In genomic region chr2:238380336-238380735, GRCh38 we compare ENCODE assay signal across 1 cellular context.
TF ChIP-seq lines count a peak whose summit lies in the region.

No MANE protein-coding gene starts in this region.

TF ChIP-seq in H1, 55 proteins besides CTCF, POLR2A, EP300 and RAD21 (continued from another document):
- TF ChIP-seq SIN3A (conservative IDR thresholded peaks at IDR 0.05 in 1 of 2, IDR thresholded peaks at IDR 0.05 in 1 of 2; ENCODE audit: low read depth in 1 of 2, low read length in 2 of 2), result no peak
- TF ChIP-seq ATF3 (IDR thresholded peaks at IDR 0.05; ENCODE audit: insufficient read depth, low read depth, low read length), result no peak
- TF ChIP-seq CBX8 (IDR thresholded peaks at IDR 0.05; ENCODE audit: borderline replicate concordance, low read depth, low read length), result no peak
- no peak for TF ChIP-seq TAF7 (optimal IDR thresholded peaks at IDR 0.05; ENCODE audit: borderline replicate concordance, low read depth, low read length)
- TF ChIP-seq E2F6 (IDR thresholded peaks at IDR 0.05), result no peak
- TF ChIP-seq SRF (IDR thresholded peaks at IDR 0.05; ENCODE audit: low read depth, low read length), result no peak
- no peak for TF ChIP-seq RXRA (IDR thresholded peaks at IDR 0.05; ENCODE audit: insufficient read depth, low read depth, low read length)
- TF ChIP-seq CHD2 (IDR thresholded peaks at IDR 0.05; ENCODE audit: low read length), result no peak
- TF ChIP-seq POU5F1 (IDR thresholded peaks at IDR 0.05; ENCODE audit: low read depth, low read length), result no peak
- TF ChIP-seq USF2 (IDR thresholded peaks at IDR 0.05; ENCODE audit: low read length), result no peak
- no peak for TF ChIP-seq CHD7 (IDR thresholded peaks at IDR 0.05; ENCODE audit: insufficient replicate concordance, low read length)
